8 cellular contexts compared by ENCODE assay signal in genomic region chr6:91827151-91827550, GRCh38.
"Had no signal": no experiment of that assay in that cellular context is flagged by ENCODE, and none has a peak within 500 bp of the region (broad histone marks: within the 10 kb centered on the region; RNA-seq: fewer than 3 reads in every experiment).

No MANE protein-coding gene starts in this region.

- ATAC-seq: HepG2, K562 had no signal

- DNase-seq: IMR-90, KBM-7, KG1 had no signal

- H3K4me2 ChIP-seq: KMS-11 had no signal

- H3K9ac ChIP-seq: KMS-11 had no signal

- H3K27ac ChIP-seq: HL-60, KMS-11 had no signal

- FAIRE-seq: HepG2, HTR-8/SVneo, K562 had no signal

- H3K4me3 ChIP-seq: K562 had no signal
